20 cellular contexts compared by ENCODE assay signal in genomic region chr15:28111552-28111951, GRCh38. TPM values are rescaled to one million over a fixed set of nuclear protein-coding genes. Genes with fewer than 3 reads are reported as not detected.
DNase-seq lines count a peak whose midpoint lies in the region; ATAC-seq and TF ChIP-seq lines count a peak whose summit lies in the region.
"Had no signal": no experiment of that assay in that cellular context is flagged by ENCODE, and none has a peak within 500 bp of the region (broad histone marks: within the 10 kb centered on the region; RNA-seq: fewer than 3 reads in every experiment).

No MANE protein-coding gene starts in this region.

- H4K20me1 ChIP-seq in SK-N-SH (ENCODE audit: insufficient read depth) (no peaks in the 10 kb centered on the region), IMR-90 (ENCODE audit: insufficient read depth, low read length) (no peaks in the 10 kb centered on the region), Karpas-422 (ENCODE audit: insufficient read depth, low read depth, low read length) (no peaks in the 10 kb centered on the region)

- no peaks in the 10 kb centered on the region for H3K9me3 ChIP-seq in SK-N-SH
- H3K9me3 ChIP-seq in IMR-90 (ENCODE audit: control insufficient read depth, insufficient read depth, low read length), result no peaks in the 10 kb centered on the region
- no peaks in the 10 kb centered on the region for H3K9me3 ChIP-seq in Karpas-422 (ENCODE audit: low read length)

- H3K14ac ChIP-seq in IMR-90 (replicated peaks; ENCODE audit: low read depth, low read length), result no peak overlapping the region

- in situ Hi-C loops in IMR-90 (cut with MboI; ENCODE audit: low sequenced_read_pairs), result loop anchor here (25.0 kb wide), 1 partner anchor 1224 kb away; no protein-coding TSS in a partner anchor

- no peak for TF ChIP-seq EP300 in SK-N-SH (IDR thresholded peaks at IDR 0.05; ENCODE audit: borderline replicate concordance in 1 of 2, low read depth in 1 of 2, low read length in 1 of 2)

- H3K27me3 ChIP-seq in SK-N-SH (ENCODE audit: insufficient read depth), result no peaks in the 10 kb centered on the region
- no peaks in the 10 kb centered on the region; the same call in 1 of the 2 replicates for H3K27me3 ChIP-seq in IMR-90 (ENCODE audit: control insufficient read depth, insufficient read depth, low read length)
- no peaks in the 10 kb centered on the region for H3K27me3 ChIP-seq in Karpas-422 (ENCODE audit: low read length)

- H4K8ac ChIP-seq in IMR-90 (ENCODE audit: low read depth in 2 of 2, low read length in 2 of 2), result no peak overlapping the region

- peak; percentile 16 for DNase-seq in SK-N-SH
- no peak for DNase-seq in IMR-90
- DNase-seq in ecto neural progenitor cell (ENCODE audit: low spot score), result peak; percentile 35
- peak; percentile 58 for DNase-seq in posterior vena cava (ENCODE audit: low spot score)
- DNase-seq in Karpas-422, result no peak
- DNase-seq in stimulated activated CD4-positive, alpha-beta T cell treated with anti-CD3 and anti-CD28 coated beads, Interleukin-4, amount 100 ng/mL, for 4 hours, result no peak
- DNase-seq: 8988T, DND-41, MV-4-11, NCI-H1417 treated with DMSO at 0.1 percent for 48 hours, NCI-H1930, NCI-H2171, NCI-H446, NCI-H774, SHP77 had no signal

- H3K4me2 ChIP-seq in SK-N-SH, result no peak overlapping the region
- no peak overlapping the region for H3K4me2 ChIP-seq in IMR-90 (ENCODE audit: low read depth, low read length)
- no peak overlapping the region for H3K4me2 ChIP-seq in Karpas-422 (ENCODE audit: low read depth, low read length, poor library complexity, severe bottlenecking)

- H3K23ac ChIP-seq in IMR-90 (ENCODE audit: low read depth, low read length), result no peak overlapping the region

- no peak overlapping the region for H3K9ac ChIP-seq in SK-N-SH
- H3K9ac ChIP-seq in IMR-90 (ENCODE audit: low read depth, low read length), result no peak overlapping the region
- H3K9ac ChIP-seq in Karpas-422 (ENCODE audit: low read length), result no peak overlapping the region

- no peak for ATAC-seq in SK-N-SH treated with all-trans-retinoic acid at 6 μM for 48 hours
- no peak for ATAC-seq in IMR-90 (ENCODE audit: low read depth)
- ATAC-seq in HG03565 (IDR thresholded peaks at IDR 0.05; ENCODE audit: unreplicated experiment), result no peak
- ATAC-seq: CD8-positive, alpha-beta T cell; HCT116 had no signal

- no peak overlapping the region for H3K27ac ChIP-seq in SK-N-SH (ENCODE audit: low read depth in 2 of 2, low read length in 1 of 2)
- H3K27ac ChIP-seq in IMR-90 (ENCODE audit: insufficient read depth, low read length), result no peak overlapping the region
- H3K27ac ChIP-seq in Karpas-422 (ENCODE audit: low read length), result no peak overlapping the region
- H3K27ac ChIP-seq: HL-60 had no signal

- 92% methylated on average over 26 of the region's 26 CpGs for WGBS in SK-N-SH (ENCODE audit: low lambda C conversion rate)
- 55% methylated on average over 4 of the region's 26 CpGs; no CpG with 5 or more reads in 1 of the 2 experiments for WGBS in IMR-90 (ENCODE audit: extremely low coverage in 2 of 2, insufficient read length in 1 of 2), 2 experiments

- H3K9me1 ChIP-seq in IMR-90 (ENCODE audit: insufficient read depth, low read length), result no peaks in the 10 kb centered on the region

- no peak overlapping the region for H2AK9ac ChIP-seq in IMR-90 (replicated peaks; ENCODE audit: low read depth, low read length, poor library complexity)

- intact Hi-C loops in IMR-90 (cut with micrococcal nuclease) (no loop called here), posterior vena cava (cut with DNase I) (no loop called here)

- no peak overlapping the region for H2BK20ac ChIP-seq in IMR-90 (ENCODE audit: low read depth, low read length)

- TSS peak; percentile 98 for BruUV-seq in IMR-90 (replicated peaks; lab: Mats Ljungman, UMichigan)

- H3K56ac ChIP-seq in IMR-90 (ENCODE audit: extremely low read depth, insufficient read depth, low read length), result no peak overlapping the region

- TF ChIP-seq RAD21 in SK-N-SH (IDR thresholded peaks at IDR 0.05; ENCODE audit: low read length) (no peak), IMR-90 (IDR thresholded peaks at IDR 0.05; ENCODE audit: low read length) (no peak)

- no peak overlapping the region for H2BK15ac ChIP-seq in IMR-90 (ENCODE audit: low read depth, low read length)

- H3K4ac ChIP-seq in IMR-90 (ENCODE audit: low read depth, low read length), result no peak overlapping the region

- no peak for TF ChIP-seq POLR2A in IMR-90 (IDR thresholded peaks at IDR 0.05; ENCODE audit: low read depth, low read length)

- H3F3A ChIP-seq in SK-N-SH (replicated peaks; ENCODE audit: insufficient read depth), result peaks cover 4% of the 10 kb centered on the region

- CTCF ChIA-PET in SK-N-SH (lab: Yijun Ruan, JAX) (interaction anchor here (1.3 kb wide), 1 partner anchor 15 kb away, joined by 7 read pairs; no protein-coding TSS in a partner anchor), IMR-90 (lab: Yijun Ruan, JAX) (no interaction called here)

- H2BK5ac ChIP-seq in IMR-90 (ENCODE audit: low read depth, low read length, poor library complexity, severe bottlenecking), result no peak overlapping the region

- no peak overlapping the region for H4K91ac ChIP-seq in IMR-90 (ENCODE audit: insufficient read depth, low read depth, low read length)

- H3K79me2 ChIP-seq in SK-N-SH (ENCODE audit: insufficient read depth) (no peaks in the 10 kb centered on the region), Karpas-422 (ENCODE audit: low read length) (no peaks in the 10 kb centered on the region)

- H3K4me1 ChIP-seq in SK-N-SH (ENCODE audit: control insufficient read depth in 1 of 2, insufficient read depth in 2 of 2, low read depth in 1 of 2, low read length in 1 of 2), result no peaks in the 10 kb centered on the region
- H3K4me1 ChIP-seq in IMR-90 (ENCODE audit: control insufficient read depth, insufficient read depth, low read length), result no peaks in the 10 kb centered on the region
- H3K4me1 ChIP-seq in Karpas-422 (ENCODE audit: low read length), result no peaks in the 10 kb centered on the region

- no peak for TF ChIP-seq CTCF in SK-N-SH (IDR thresholded peaks at IDR 0.05)
- no peak for TF ChIP-seq CTCF in IMR-90 (conservative IDR thresholded peaks at IDR 0.05; ENCODE audit: low read depth, low read length)

- 0 out of 4 replicates have a peak, but pooled peaks cover 0 to 3% of the 10 kb centered on the region in 2 experiments for H3K79me1 ChIP-seq in IMR-90 (ENCODE audit: low read depth in 1 of 2, low read length in 2 of 2)

- no peak overlapping the region for H4K5ac ChIP-seq in IMR-90 (ENCODE audit: low read depth, low read length)

- POLR2A ChIA-PET in SK-N-SH (lab: Yijun Ruan, JAX), result no interaction called here
- POLR2A ChIA-PET in IMR-90 (lab: Charles Lee; ENCODE audit: unreplicated experiment), result no interaction called here

- no peaks in the 10 kb centered on the region for H3K9me2 ChIP-seq in SK-N-SH
- H3K9me2 ChIP-seq in Karpas-422 (replicated peaks; ENCODE audit: insufficient read depth, low read length), result no peaks in the 10 kb centered on the region

- H3K36me3 ChIP-seq in SK-N-SH (replicated peaks in 1 of 2; ENCODE audit: control insufficient read depth in 1 of 2, insufficient read depth in 2 of 2, low read length in 1 of 2) (peaks cover 8 to 46% of the 10 kb centered on the region in 2 experiments), IMR-90 (ENCODE audit: control insufficient read depth, insufficient read depth, low read length) (peaks cover 29% of the 10 kb centered on the region), Karpas-422 (ENCODE audit: insufficient read depth, low read length) (peaks cover 6% of the 10 kb centered on the region; the same call in 1 of the 2 replicates)

- H2AK5ac ChIP-seq in IMR-90 (ENCODE audit: low read depth, low read length), result no peak overlapping the region

- H2BK120ac ChIP-seq in IMR-90 (ENCODE audit: low read depth, low read length), result no peak overlapping the region

- no peak overlapping the region for H3K18ac ChIP-seq in IMR-90 (ENCODE audit: low read depth, low read length)

- H3K4me3 ChIP-seq in SK-N-SH (ENCODE audit: low read depth in 2 of 2, low read length in 1 of 2), result no peak overlapping the region
- H3K4me3 ChIP-seq in IMR-90 (ENCODE audit: insufficient read depth, low read depth, low read length), result no peak overlapping the region
- H3K4me3 ChIP-seq in Karpas-422 (ENCODE audit: low read length), result no peak overlapping the region

- H2AFZ ChIP-seq in SK-N-SH (ENCODE audit: low read depth) (no peak overlapping the region), IMR-90 (replicated peaks; ENCODE audit: low read length, poor library complexity) (no peak overlapping the region), Karpas-422 (ENCODE audit: low read length) (no peak overlapping the region)

- dilution Hi-C loops in IMR-90 (cut with HindIII; ENCODE audit: low sequenced_read_pairs, unreplicated experiment), result no loop called here

TF ChIP-seq in SK-N-SH, 30 proteins besides CTCF, POLR2A, EP300 and RAD21 (continues in another document):
- no peak for TF ChIP-seq SIN3A (IDR thresholded peaks at IDR 0.05; ENCODE audit: borderline replicate concordance, low read depth, low read length)

TF ChIP-seq in IMR-90, 13 proteins besides CTCF, POLR2A, EP300 and RAD21 (continues in another document):
- TF ChIP-seq MAZ (IDR thresholded peaks at IDR 0.05; ENCODE audit: borderline replicate concordance, low read depth, low read length) (no peak), USF2 (IDR thresholded peaks at IDR 0.05; ENCODE audit: low read depth, low read length) (no peak), MAFK (IDR thresholded peaks at IDR 0.05; ENCODE audit: low read depth, low read length) (no peak), FOS (IDR thresholded peaks at IDR 0.05; ENCODE audit: low read depth, low read length) (no peak), SMC3 (IDR thresholded peaks at IDR 0.05; ENCODE audit: low read depth, low read length) (no peak), NFE2L2 (IDR thresholded peaks at IDR 0.05; ENCODE audit: low read depth, low read length) (no peak), MXI1 (IDR thresholded peaks at IDR 0.05; ENCODE audit: borderline replicate concordance, low read depth, low read length) (no peak), CHD1 (IDR thresholded peaks at IDR 0.05; ENCODE audit: low read depth, low read length) (no peak)

RNA-seq across cellular contexts. Expression of gene OCA2, which starts 12.4 kb away (rescaled TPM):
- polyA plus RNA-seq in SK-N-SH (2012; rRNA removed) (0.10 and 0.16 TPM in 2 replicates), IMR-90 (2012; rRNA removed) (0.03 TPM in 1 of 2 replicates, not detected in the other)
- polyA plus RNA-seq in SK-N-SH (2012; cell fraction: cytosol; rRNA removed), result 0.05 and 0.12 TPM in 2 replicates
- polyA plus RNA-seq in SK-N-SH (2012; cell fraction: nucleus; rRNA removed), result 0.14 and 0.15 TPM in 2 replicates
- total RNA-seq in IMR-90 (2012; rRNA removed) (under 0.01 TPM in 1 of 2 replicates, not detected in the other), posterior vena cava (1 to 10 TPM in 1 of 2 donors, under 1 TPM in 1; 0.38 to 1.4 TPM)
- polyA plus RNA-seq in IMR-90 (2012; cell fraction: cytosol; rRNA removed), result not detected in 2 replicates
- not detected in 2 replicates for polyA plus RNA-seq in IMR-90 (2012; cell fraction: nucleus; rRNA removed; ENCODE audit: low replicate concordance)
- not detected in 2 replicates for total RNA-seq in Karpas-422 (2014; rRNA removed; shearing (Covaris generic); ENCODE audit: low replicate concordance)
- total RNA-seq: CD8-positive, alpha-beta T cell had no signal

Comparison
In these comparisons a context has a peak if more than half of its experiments do, and no peak if none do; other contexts are left out.
1. DNase-seq: peak in SK-N-SH (single experiment), ecto neural progenitor cell (single experiment) and posterior vena cava (single experiment); none in IMR-90 (single experiment), Karpas-422 (single experiment) and stimulated activated CD4-positive, alpha-beta T cell treated with anti-CD3 and anti-CD28 coated beads, Interleukin-4, amount 100 ng/mL, for 4 hours (0 of 2).